ENCODE assay signal across 8 cellular contexts in genomic region chr10:7817576-7817975, GRCh38. TPM values are rescaled to one million over a fixed set of nuclear protein-coding genes. Genes with fewer than 3 reads are reported as not detected.
A peak's percentile ranks its signal among the peaks of the same experiment; 100 is the strongest.
DNase-seq lines count a peak whose midpoint lies in the region; ATAC-seq and TF ChIP-seq lines count a peak whose summit lies in the region.

No MANE protein-coding gene starts in this region.

- H3K9ac ChIP-seq in KMS-11 (no peak overlapping the region; the same call in 1 of the 2 replicates), colonic mucosa (ENCODE audit: low read depth in 2 of 2, low read length in 2 of 2) (peak overlapping the region in 1 of 2 donors; percentile 85)

- H3K27me3 ChIP-seq in BE2C (no peaks in the 10 kb centered on the region), KMS-11 (ENCODE audit: insufficient read depth, low read depth) (no peaks in the 10 kb centered on the region), colonic mucosa (no peaks in the 10 kb centered on the region)

- POLR2A ChIA-PET in naive thymus-derived CD8-positive, alpha-beta T cell (lab: Charles Lee): interaction anchor here (1.0 to 6.7 kb wide), 9 partner anchors 8 to 1279 kb away, joined by 3 to 89 read pairs (median 4); partner anchors contain the start of genes ATP5F1C, KIN and SFMBT2

- H4K20me1 ChIP-seq in KMS-11 (ENCODE audit: insufficient read depth): no peaks in the 10 kb centered on the region

- H3K4me1 Mint-ChIP-seq in naive thymus-derived CD8-positive, alpha-beta T cell: peaks cover 19 to 50% (median 44%) of the 10 kb centered on the region in 4 donors

- peaks cover 0 to 3% (median 0%) of the 10 kb centered on the region in 5 donors for H3K27me3 Mint-ChIP-seq in naive thymus-derived CD8-positive, alpha-beta T cell

- H3K9me3 Mint-ChIP-seq in naive thymus-derived CD8-positive, alpha-beta T cell: no peaks in the 10 kb centered on the region

- peak overlapping the region; percentile 84 for H3K4me3 ChIP-seq in BE2C (ENCODE audit: low read depth, low read length)
- H3K4me3 ChIP-seq in KMS-11 (IDR thresholded peaks at IDR 0.05; ENCODE audit: insufficient read depth, low read depth, low read length): no peak overlapping the region
- peak overlapping the region; percentile 80 for H3K4me3 ChIP-seq in colonic mucosa

- peak overlapping the region; percentile 93 to 99 (median 97) for H3K4me3 Mint-ChIP-seq in naive thymus-derived CD8-positive, alpha-beta T cell

- in situ Hi-C loops in G401 (cut with HindIII; ENCODE audit: low sequenced_read_pairs): no loop called here

- H3K27ac ChIP-seq in KMS-11 (no peak overlapping the region), colonic mucosa (no peak overlapping the region)

- H3K79me2 ChIP-seq in KMS-11 (ENCODE audit: insufficient read depth, low read depth): peaks cover 27% of the 10 kb centered on the region

- no peak for TF ChIP-seq CTCF in BE2C (IDR thresholded peaks at IDR 0.05; ENCODE audit: low read depth, low read length)
- no peak for TF ChIP-seq CTCF in KMS-11 (conservative IDR thresholded peaks at IDR 0.05; ENCODE audit: low read depth, low read length)
- TF ChIP-seq CTCF in colonic mucosa (IDR thresholded peaks at IDR 0.05): no peak

- peaks cover 0 to 14% (median 0%) of the 10 kb centered on the region in 3 donors for H3K36me3 Mint-ChIP-seq in naive thymus-derived CD8-positive, alpha-beta T cell

- H3K4me1 ChIP-seq in BE2C: peaks cover 2% of the 10 kb centered on the region; the same call in 1 of the 2 replicates
- peaks cover 12% of the 10 kb centered on the region for H3K4me1 ChIP-seq in KMS-11 (ENCODE audit: low read depth, poor library complexity, severe bottlenecking)
- no peaks in the 10 kb centered on the region for H3K4me1 ChIP-seq in colonic mucosa

- no peak for ATAC-seq in naive thymus-derived CD8-positive, alpha-beta T cell
- ATAC-seq in HG02798 (IDR thresholded peaks at IDR 0.05; ENCODE audit: poor library complexity, unreplicated experiment): no peak

- intact Hi-C loops in colonic mucosa (cut with DNase I): loop anchor here (10.0 kb wide), 1 partner anchor 53 kb away; no protein-coding TSS in a partner anchor

- DNase-seq in BE2C (no peak), colonic mucosa (no peak), cortex of kidney (lab: John Stamatoyannopoulos, UW) (no peak), G401 (ENCODE audit: low spot score) (no peak), NAMALWA (ENCODE audit: low spot score) (no peak)
- no peak for DNase-seq in naive thymus-derived CD8-positive, alpha-beta T cell

- peak overlapping the region; percentile 98 for H2AFZ ChIP-seq in KMS-11 (ENCODE audit: low read depth)

- peak overlapping the region; percentile 52; the same call in 1 of the 2 replicates for H3K4me2 ChIP-seq in KMS-11

- H3K36me3 ChIP-seq in BE2C: peaks cover 3% of the 10 kb centered on the region; the same call in 1 of the 2 replicates
- H3K36me3 ChIP-seq in KMS-11 (ENCODE audit: insufficient read depth): no peaks in the 10 kb centered on the region
- no peaks in the 10 kb centered on the region for H3K36me3 ChIP-seq in colonic mucosa

- H3K27ac Mint-ChIP-seq in naive thymus-derived CD8-positive, alpha-beta T cell: peak overlapping the region; percentile 88 to 98 (median 94)

- H3K9me3 ChIP-seq in BE2C: no peaks in the 10 kb centered on the region
- no peaks in the 10 kb centered on the region for H3K9me3 ChIP-seq in colonic mucosa

RNA-seq across cellular contexts. Expression of gene TAF3, which starts 0.7 kb away (rescaled TPM):
- polyA plus RNA-seq in BE2C (2012; ENCODE audit: insufficient read depth, insufficient read length, low read depth): 10.1 TPM
- total RNA-seq in colonic mucosa: 1 to 10 TPM; 4.4 to 6.3 TPM
- 10 to 100 TPM; 24.4 to 24.6 TPM for total RNA-seq in naive thymus-derived CD8-positive, alpha-beta T cell
- 10 to 100 TPM in 2 of 3 donors, 1 to 10 TPM in 1; 6.8 to 16.4 (median 11.0) TPM for polyA plus RNA-seq in naive thymus-derived CD8-positive, alpha-beta T cell
- 1.3 and 1.8 TPM in 2 replicates for total RNA-seq in G401 (2014; rRNA removed; shearing (Covaris generic))

RNA-seq across cellular contexts. Expression of gene ATP5F1C, which starts 29.6 kb away (rescaled TPM):
- polyA plus RNA-seq in BE2C (2012; ENCODE audit: insufficient read depth, insufficient read length, low read depth): 379 TPM
- total RNA-seq in colonic mucosa: 100 to 1,000 TPM; 444 to 610 TPM
- 100 to 1,000 TPM; 159 to 167 TPM for total RNA-seq in naive thymus-derived CD8-positive, alpha-beta T cell
- 100 to 1,000 TPM; 338 to 486 (median 458) TPM for polyA plus RNA-seq in naive thymus-derived CD8-positive, alpha-beta T cell
- 463 and 467 TPM in 2 replicates for total RNA-seq in G401 (2014; rRNA removed; shearing (Covaris generic))

RNA-seq across cellular contexts. Expression of gene KIN, which starts 29.8 kb away (rescaled TPM):
- 8.3 TPM for polyA plus RNA-seq in BE2C (2012; ENCODE audit: insufficient read depth, insufficient read length, low read depth)
- total RNA-seq in colonic mucosa: 10 to 100 TPM; 10.9 to 11.6 TPM
- 10 to 100 TPM; 14.3 to 18.1 TPM for total RNA-seq in naive thymus-derived CD8-positive, alpha-beta T cell
- polyA plus RNA-seq in naive thymus-derived CD8-positive, alpha-beta T cell: 1 to 10 TPM; 3.2 to 5.6 (median 3.5) TPM
- 12.4 and 15.4 TPM in 2 replicates for total RNA-seq in G401 (2014; rRNA removed; shearing (Covaris generic))
